ENCODE assay signal across 1 cellular context in the genomic region with DNA sequence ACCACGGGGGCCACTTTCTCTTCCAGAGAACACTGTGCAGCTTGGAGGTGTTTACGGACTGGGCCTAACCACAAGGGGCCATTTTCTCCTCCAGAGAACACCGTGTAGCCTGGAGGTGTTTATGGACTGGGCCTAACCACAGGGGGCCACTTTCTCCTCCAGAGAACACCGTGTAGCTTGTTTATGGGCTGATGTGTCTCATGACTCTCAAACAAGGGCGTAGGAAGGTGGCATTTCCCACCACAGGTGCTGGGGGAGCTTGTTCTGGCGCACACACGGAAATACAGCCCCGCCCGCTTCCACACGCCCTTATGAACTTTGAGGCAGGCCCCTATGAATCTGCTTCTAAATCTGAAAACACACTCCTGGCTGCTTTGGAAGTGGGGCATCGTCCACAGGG.
TF ChIP-seq lines count a peak whose summit lies in the region.

No MANE protein-coding gene starts in this region.

TF ChIP-seq in SK-N-SH, 30 proteins besides CTCF, POLR2A, EP300 and RAD21 (continued from another document):
- no peak for TF ChIP-seq TAF1 (IDR thresholded peaks at IDR 0.05; ENCODE audit: borderline replicate concordance, low read depth, low read length)
- TF ChIP-seq EZH2phosphoT487 (IDR thresholded peaks at IDR 0.05; ENCODE audit: borderline replicate concordance, low read depth): no peak
- TF ChIP-seq, protein P1, sequence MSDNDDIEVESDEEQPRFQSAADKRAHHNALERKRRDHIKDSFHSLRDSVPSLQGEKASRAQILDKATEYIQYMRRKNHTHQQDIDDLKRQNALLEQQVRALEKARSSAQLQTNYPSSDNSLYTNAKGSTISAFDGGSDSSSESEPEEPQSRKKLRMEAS (IDR thresholded peaks at IDR 0.05; ENCODE audit: low read depth): no peak
- no peak for TF ChIP-seq MEF2A (IDR thresholded peaks at IDR 0.05; ENCODE audit: borderline replicate concordance, low read depth)
- no peak for TF ChIP-seq POLR2AphosphoS5 (IDR thresholded peaks at IDR 0.05; ENCODE audit: low read depth, low read length)
TF ChIP-seq in SK-N-SH: peak in this region for 0.
